In the genomic region with DNA sequence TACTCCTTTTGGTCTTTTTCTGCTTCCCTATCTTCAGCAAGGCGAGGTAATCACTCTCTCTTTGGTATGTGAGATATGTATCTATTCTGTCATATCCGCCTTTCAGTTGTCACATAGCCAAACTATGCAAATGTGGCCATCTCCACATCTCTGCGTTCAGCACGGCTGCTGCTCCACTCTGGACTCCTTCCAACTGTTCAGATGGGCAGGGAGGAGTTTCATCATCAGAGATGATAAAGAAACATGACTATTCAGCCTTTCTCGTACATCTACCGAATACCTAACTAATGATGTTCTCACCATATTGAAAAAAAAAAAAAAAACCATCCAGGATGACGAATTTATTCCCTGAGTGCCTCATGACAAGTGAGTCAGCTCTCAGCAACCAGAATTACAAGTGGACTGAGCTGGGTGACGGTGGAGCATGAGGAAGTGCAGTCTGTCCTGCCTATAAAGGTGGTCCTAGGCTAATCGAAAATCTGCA, we compare ENCODE assay signal across 11 cellular contexts.
DNase-seq lines count a peak whose midpoint lies in the region; ATAC-seq lines count a peak whose summit lies in the region.
"Had no signal": no experiment of that assay in that cellular context is flagged by ENCODE, and none has a peak within 500 bp of the region (broad histone marks: within the 10 kb centered on the region; RNA-seq: fewer than 3 reads in every experiment).

No MANE protein-coding gene starts in this region.

- no peak for ATAC-seq in T-helper 17 cell
- ATAC-seq: body of pancreas, left colon had no signal

- H3K27ac Mint-ChIP-seq in T-helper 17 cell = no peak overlapping the region
- no peak overlapping the region for H3K27ac Mint-ChIP-seq in activated naive CD4-positive, alpha-beta T cell treated with anti-CD3 and anti-CD28 coated beads for 36 hours

- peak; percentile 99 for DNase-seq in ELR (ENCODE audit: low read depth)
- DNase-seq in NCI-H510A treated with DMSO at 0.1 percent for 48 hours (lab: John Stamatoyannopoulos, UW) = peak; percentile 97
- peak; percentile 50 for DNase-seq in cerebellum (ENCODE audit: low spot score)
- peak; percentile 98 for DNase-seq in non-pigmented ciliary epithelial cell (ENCODE audit: low read depth)
- DNase-seq in putamen (ENCODE audit: low spot score) = no peak
- DNase-seq in T-helper 17 cell = no peak
- no peak for DNase-seq in activated naive CD4-positive, alpha-beta T cell treated with anti-CD3 and anti-CD28 coated beads for 36 hours
- no peak for DNase-seq in D341Med (ENCODE audit: low spot score)
- DNase-seq: left colon, NCI-H1417 treated with DMSO at 0.1 percent for 48 hours had no signal

- peaks cover 7% of the 10 kb centered on the region for H3K27me3 Mint-ChIP-seq in T-helper 17 cell
- H3K27me3 Mint-ChIP-seq in activated naive CD4-positive, alpha-beta T cell treated with anti-CD3 and anti-CD28 coated beads for 36 hours (ENCODE audit: low read depth) = no peaks in the 10 kb centered on the region

- no peaks in the 10 kb centered on the region for H3K36me3 Mint-ChIP-seq in T-helper 17 cell (ENCODE audit: low read depth)
- no peaks in the 10 kb centered on the region for H3K36me3 Mint-ChIP-seq in activated naive CD4-positive, alpha-beta T cell treated with anti-CD3 and anti-CD28 coated beads for 36 hours (ENCODE audit: low read depth)

- no peak overlapping the region for H3K4me3 Mint-ChIP-seq in T-helper 17 cell
- no peak overlapping the region for H3K4me3 Mint-ChIP-seq in activated naive CD4-positive, alpha-beta T cell treated with anti-CD3 and anti-CD28 coated beads for 36 hours

- H3K9me3 Mint-ChIP-seq in activated naive CD4-positive, alpha-beta T cell treated with anti-CD3 and anti-CD28 coated beads for 36 hours = peaks cover 2% of the 10 kb centered on the region

- no peaks in the 10 kb centered on the region for H3K4me1 Mint-ChIP-seq in T-helper 17 cell
- no peaks in the 10 kb centered on the region for H3K4me1 Mint-ChIP-seq in activated naive CD4-positive, alpha-beta T cell treated with anti-CD3 and anti-CD28 coated beads for 36 hours (ENCODE audit: low read depth)

- CTCF ChIA-PET in activated naive CD4-positive, alpha-beta T cell treated with anti-CD3 and anti-CD28 coated beads for 36 hours (lab: Charles Lee) = no interaction called here

- no peaks in the 10 kb centered on the region for H3K9me3 ChIP-seq in T-helper 17 cell (ENCODE audit: control insufficient read depth, low read length, poor library complexity, severe bottlenecking)
- H3K9me3 ChIP-seq: body of pancreas had no signal

- intact Hi-C loops in activated naive CD4-positive, alpha-beta T cell treated with anti-CD3 and anti-CD28 coated beads for 36 hours (cut with micrococcal nuclease) = no loop called here

Comparison
In these comparisons a context has a peak if more than half of its experiments do, and no peak if none do; other contexts are left out.
1. DNase-seq: peak in ELR (single experiment), NCI-H510A treated with DMSO at 0.1 percent for 48 hours (single experiment), cerebellum (single experiment) and non-pigmented ciliary epithelial cell (single experiment); none in putamen (single experiment), T-helper 17 cell (0 of 3), activated naive CD4-positive, alpha-beta T cell treated with anti-CD3 and anti-CD28 coated beads for 36 hours (single experiment) and D341Med (single experiment).